Comparison of ENCODE assay signal across 8 cellular contexts in genomic region chr9:21995652-21996275, GRCh38. TPM values are rescaled to one million over a fixed set of nuclear protein-coding genes. Genes with fewer than 3 reads are reported as not detected.
DNase-seq lines count a peak whose midpoint lies in the region; ATAC-seq and TF ChIP-seq lines count a peak whose summit lies in the region.

No MANE protein-coding gene starts in this region.

- intact Hi-C loops in CD4-positive, alpha-beta memory T cell (cut with micrococcal nuclease): loop anchor here (1.0 to 10.0 kb wide), 7 partner anchors 13 to 661 kb away; partner anchors contain the start of genes KLHL9 and MTAP
- intact Hi-C loops in gastrocnemius medialis (cut with DNase I; ENCODE audit: low total_unique reads): loop anchor here (2.0 kb wide), 1 partner anchor 13 kb away; the partner anchor contains the start of gene CDKN2B

- no peaks in the 10 kb centered on the region for H3K9me3 ChIP-seq in CD4-positive, alpha-beta memory T cell (ENCODE audit: control insufficient read depth in 1 of 2, low read length in 2 of 2)
- no peaks in the 10 kb centered on the region for H3K9me3 ChIP-seq in iPS-15b (ENCODE audit: control insufficient read depth, insufficient read depth, low read length)
- H3K9me3 ChIP-seq in gastrocnemius medialis: no peaks in the 10 kb centered on the region

- TF ChIP-seq CTCF in astrocyte of the cerebellum (IDR thresholded peaks at IDR 0.05; ENCODE audit: low read depth, low read length, missing control alignments) (peak; percentile 41), gastrocnemius medialis (IDR thresholded peaks at IDR 0.05 in 4 of 5, conservative IDR thresholded peaks at IDR 0.05 in 1 of 5) (peak in 1 of 5 experiments; percentile 16)

- POLR2A ChIA-PET in CD4-positive, alpha-beta memory T cell (lab: Charles Lee; ENCODE audit: partially characterized antibody): interaction anchor here (0.7 to 1.7 kb wide), 4 partner anchors 9 to 192 kb away, joined by 3 to 7 read pairs (median 4); no protein-coding TSS in a partner anchor

- no peak overlapping the region for H3K9ac ChIP-seq in iPS-15b (ENCODE audit: low read depth, low read length)

- DNase-seq in CD4-positive, alpha-beta memory T cell: peak in 3 of 5 donors; percentile 32 to 48 (median 36)
- DNase-seq in NCI-H226 (peak; percentile 13), astrocyte of the cerebellum (ENCODE audit: low read depth) (no peak), gastrocnemius medialis (no peak), GDM1 (lab: John Stamatoyannopoulos, UW) (no peak)
- DNase-seq in activated CD4-positive, alpha-beta T cell treated with anti-CD3 and anti-CD28 coated beads for 1 hour: no peak

- no peak for TF ChIP-seq POLR2A in gastrocnemius medialis (IDR thresholded peaks at IDR 0.05)

- in situ Hi-C loops in astrocyte of the cerebellum (cut with HindIII; ENCODE audit: low sequenced_read_pairs) (no loop called here), gastrocnemius medialis (cut with MboI; ENCODE audit: low sequenced_read_pairs in 4 of 4) (loop anchor here in 2 of 4 donors (25.0 kb wide), 1 partner anchor 658 kb away; the partner anchor contains the start of gene KLHL9 (in 2 of the 2))

- H3K9me3 Mint-ChIP-seq in CD4-positive, alpha-beta memory T cell: peaks cover 0 to 2% (median 0%) of the 10 kb centered on the region in 8 donors

- H3K4me3 Mint-ChIP-seq in CD4-positive, alpha-beta memory T cell: peak overlapping the region; percentile 93 to 100 (median 98)

- peaks cover 6 to 33% (median 13%) of the 10 kb centered on the region in 4 donors for H3K4me1 Mint-ChIP-seq in CD4-positive, alpha-beta memory T cell

- H3K27me3 ChIP-seq in CD4-positive, alpha-beta memory T cell (ENCODE audit: insufficient read depth, low read length): no peaks in the 10 kb centered on the region
- H3K27me3 ChIP-seq in iPS-15b (ENCODE audit: control insufficient read depth, insufficient read depth, low read length) (peaks cover 93% of the 10 kb centered on the region), gastrocnemius medialis (peaks cover 4 to 25% (median 25%) of the 10 kb centered on the region in 3 donors)

- H3K36me3 ChIP-seq in CD4-positive, alpha-beta memory T cell (ENCODE audit: insufficient read depth, low read length): no peaks in the 10 kb centered on the region
- no peaks in the 10 kb centered on the region for H3K36me3 ChIP-seq in iPS-15b (ENCODE audit: control insufficient read depth, insufficient read depth, low read length)
- no peaks in the 10 kb centered on the region for H3K36me3 ChIP-seq in gastrocnemius medialis

- H3K27ac ChIP-seq in CD4-positive, alpha-beta memory T cell (ENCODE audit: low read depth, low read length): peak overlapping the region; percentile 75
- peak overlapping the region in 3 of 4 donors; percentile 49 to 60 (median 51) for H3K27ac ChIP-seq in gastrocnemius medialis

- ATAC-seq in GM19438 (IDR thresholded peaks at IDR 0.05; ENCODE audit: low read depth, unreplicated experiment) (peak; percentile 27), gastrocnemius medialis (peak; percentile 40 to 57)

- H3K4me3 ChIP-seq in CD4-positive, alpha-beta memory T cell (ENCODE audit: low read length in 2 of 2): peak overlapping the region; percentile 92 to 94
- H3K4me3 ChIP-seq in astrocyte of the cerebellum (ENCODE audit: low read depth, low read length): peak overlapping the region; percentile 78
- peak overlapping the region; percentile 72 for H3K4me3 ChIP-seq in iPS-15b (ENCODE audit: low read depth, low read length)
- H3K4me3 ChIP-seq in gastrocnemius medialis: peak overlapping the region; percentile 76 to 95 (median 82)

- H3K27me3 Mint-ChIP-seq in CD4-positive, alpha-beta memory T cell: peaks cover 3 to 4% of the 10 kb centered on the region in 2 donors

- CTCF ChIA-PET in CD4-positive, alpha-beta memory T cell (lab: Charles Lee; ENCODE audit: partially characterized antibody): interaction anchor here (1.3 to 6.7 kb wide), 4 partner anchors 12 to 183 kb away, joined by 3 to 50 read pairs (median 16); partner anchors contain the start of gene CDKN2B

- peaks cover 0 to 6% of the 10 kb centered on the region in 2 donors for H3K36me3 Mint-ChIP-seq in CD4-positive, alpha-beta memory T cell

- peak overlapping the region; percentile 93 to 98 (median 94) for H3K27ac Mint-ChIP-seq in CD4-positive, alpha-beta memory T cell

- peaks cover 21% of the 10 kb centered on the region for H3K4me1 ChIP-seq in CD4-positive, alpha-beta memory T cell (ENCODE audit: insufficient read depth, low read length)
- peaks cover 13% of the 10 kb centered on the region for H3K4me1 ChIP-seq in iPS-15b (ENCODE audit: control insufficient read depth, insufficient read depth, low read length)
- peaks cover 4 to 5% of the 10 kb centered on the region in 2 donors for H3K4me1 ChIP-seq in gastrocnemius medialis

RNA-seq across cellular contexts. Expression of gene CDKN2B-AS1, which starts 1.2 kb away (rescaled TPM):
- 1 to 10 TPM; 1.9 to 2.2 TPM for total RNA-seq in CD4-positive, alpha-beta memory T cell
- under 1 TPM in 1 of 2 donors, not detected in 1; 0.11 TPM for polyA plus RNA-seq in CD4-positive, alpha-beta memory T cell
- under 1 TPM in 1 of 4 donors, not detected in 3; 0.46 TPM for total RNA-seq in gastrocnemius medialis

RNA-seq across cellular contexts. Expression of gene CDKN2A, which starts 1.6 kb away (rescaled TPM):
- total RNA-seq in CD4-positive, alpha-beta memory T cell: 1 to 10 TPM; 6.1 to 7.0 TPM
- 1 to 10 TPM; 5.4 to 6.3 TPM for polyA plus RNA-seq in CD4-positive, alpha-beta memory T cell
- under 1 TPM in 2 of 4 donors, not detected in 2; 0.65 to 1.00 TPM for total RNA-seq in gastrocnemius medialis

RNA-seq across cellular contexts. Expression of gene CDKN2B, which starts 13.3 kb away (rescaled TPM):
- total RNA-seq in CD4-positive, alpha-beta memory T cell: under 1 TPM; 0.64 TPM
- polyA plus RNA-seq in CD4-positive, alpha-beta memory T cell: 1 to 10 TPM in 1 of 2 donors, under 1 TPM in 1; 0.26 to 2.1 TPM
- 10 to 100 TPM in 3 of 4 donors, 1 to 10 TPM in 1; 4.5 to 25.1 (median 15.6) TPM for total RNA-seq in gastrocnemius medialis

Comparison
In these comparisons a context has a peak if more than half of its experiments do, and no peak if none do; other contexts are left out.
1. DNase-seq: peak in CD4-positive, alpha-beta memory T cell (3 of 5) and NCI-H226 (single experiment); none in astrocyte of the cerebellum (single experiment), gastrocnemius medialis (0 of 2), GDM1 (single experiment) and activated CD4-positive, alpha-beta T cell treated with anti-CD3 and anti-CD28 coated beads for 1 hour (single experiment).
2. Peak in every context shown above with its lines, with median percentiles within 50 percentile points of each other: H3K4me3 ChIP-seq.